ENCODE assay signal across 13 cellular contexts in genomic region chr14:103209054-103209453, GRCh38.
A peak's percentile ranks its signal among the peaks of the same experiment; 100 is the strongest.
DNase-seq lines count a peak whose midpoint lies in the region; TF ChIP-seq lines count a peak whose summit lies in the region.
"Had no signal": no experiment of that assay in that cellular context is flagged by ENCODE, and none has a peak within 500 bp of the region (broad histone marks: within the 10 kb centered on the region; RNA-seq: fewer than 3 reads in every experiment).

No MANE protein-coding gene starts in this region.

- H3K27me3 ChIP-seq in SK-N-SH (ENCODE audit: insufficient read depth), result no peaks in the 10 kb centered on the region
- peaks cover 0 to 3% (median 0%) of the 10 kb centered on the region in 3 donors for H3K27me3 ChIP-seq in skeletal muscle tissue (ENCODE audit: control insufficient read depth in 3 of 3, insufficient read depth in 3 of 3, low read length in 3 of 3)
- H3K27me3 ChIP-seq in CD8-positive, alpha-beta memory T cell (ENCODE audit: insufficient read depth, low read length, poor library complexity, severe bottlenecking), result no peaks in the 10 kb centered on the region

- intact Hi-C loops in Calu3 (cut with micrococcal nuclease; ENCODE audit: unreplicated experiment), result no loop called here
- intact Hi-C loops in OCI-LY7 (cut with micrococcal nuclease; ENCODE audit: unreplicated experiment), result no loop called here

- H3K27me3 Mint-ChIP-seq in Calu3 (ENCODE audit: unreplicated experiment), result no peaks in the 10 kb centered on the region
- peaks cover 34 to 47% of the 10 kb centered on the region in 2 donors for H3K27me3 Mint-ChIP-seq in CD8-positive, alpha-beta memory T cell

- peak; percentile 20 for DNase-seq in Calu3
- peak; percentile 46 for DNase-seq in SK-N-SH
- no peak for DNase-seq in foreskin fibroblast
- no peak for DNase-seq in stimulated activated CD4-positive, alpha-beta T cell treated with anti-CD3 and anti-CD28 coated beads, Interleukin-2, amount 100 ng/mL, for 48 hours
- no peak for DNase-seq in HEK293T (ENCODE audit: extremely low spot score)
- DNase-seq in CD8-positive, alpha-beta memory T cell, result no peak
- no peak for DNase-seq in OCI-LY7 (ENCODE audit: low spot score)
- DNase-seq: activated T-cell treated with anti-CD3 and anti-CD28 coated beads, Interleukin-2, amount 50 U/mL, for 24 hours; CD8-positive, alpha-beta T cell; effector CD8-positive, alpha-beta T cell; NCI-H2029 treated with DMSO at 0.1 percent for 48 hours; stimulated activated naive B cell treated with anti-CD40 and anti-IgM and Interleukin-4, amounts not matched to agents 10 μg/mL and 1 μg/mL and 100 μg/mL, for 72 hours had no signal

- CTCF ChIA-PET in Calu3 (lab: Charles Lee), result interaction anchor here (0.6 to 1.1 kb wide), 2 partner anchors 105 to 1166 kb away, joined by 3 to 4 read pairs; no protein-coding TSS in a partner anchor
- CTCF ChIA-PET in SK-N-SH (lab: Yijun Ruan, JAX), result interaction anchor here (1.5 to 2.9 kb wide), 3 partner anchors 84 to 105 kb away, joined by 4 to 21 read pairs (median 5); no protein-coding TSS in a partner anchor
- CTCF ChIA-PET in HEK293T (lab: Yijun Ruan, JAX), result no interaction called here
- CTCF ChIA-PET in CD8-positive, alpha-beta memory T cell (lab: Charles Lee), result no interaction called here
- CTCF ChIA-PET in OCI-LY7 (lab: Charles Lee; ENCODE audit: unreplicated experiment), result no interaction called here

- peaks cover 8% of the 10 kb centered on the region for H3F3A ChIP-seq in SK-N-SH (replicated peaks; ENCODE audit: insufficient read depth)

- H3K27ac ChIP-seq in SK-N-SH (ENCODE audit: low read depth in 2 of 2, low read length in 1 of 2) (no peak overlapping the region), skeletal muscle tissue (ENCODE audit: low read depth, low read length) (peak overlapping the region; percentile 8), OCI-LY7 (ENCODE audit: low read depth, low read length, poor library complexity, severe bottlenecking) (no peak overlapping the region)
- H3K27ac ChIP-seq in CD8-positive, alpha-beta memory T cell (ENCODE audit: low read depth, low read length), result no peak overlapping the region

- no peaks in the 10 kb centered on the region for H3K36me3 ChIP-seq in SK-N-SH (replicated peaks in 1 of 2; ENCODE audit: control insufficient read depth in 1 of 2, insufficient read depth in 2 of 2, low read length in 1 of 2)
- no peaks in the 10 kb centered on the region for H3K36me3 ChIP-seq in skeletal muscle tissue (ENCODE audit: control insufficient read depth in 3 of 3, insufficient read depth in 3 of 3, low read length in 3 of 3)
- H3K36me3 ChIP-seq in CD8-positive, alpha-beta memory T cell (ENCODE audit: insufficient read depth, low read length), result no peaks in the 10 kb centered on the region
- no peaks in the 10 kb centered on the region for H3K36me3 ChIP-seq in OCI-LY7 (ENCODE audit: insufficient read depth, low read length)

- no peak for TF ChIP-seq RAD21 in SK-N-SH (IDR thresholded peaks at IDR 0.05; ENCODE audit: low read length)

- H3K9me2 ChIP-seq in SK-N-SH (no peaks in the 10 kb centered on the region), OCI-LY7 (ENCODE audit: insufficient read depth, low read length) (no peaks in the 10 kb centered on the region)

- H3K4me1 Mint-ChIP-seq in Calu3 (ENCODE audit: low read depth, unreplicated experiment), result peaks cover 22% of the 10 kb centered on the region
- H3K4me1 Mint-ChIP-seq in CD8-positive, alpha-beta memory T cell, result peaks cover 0 to 4% (median 0%) of the 10 kb centered on the region in 3 donors
- H3K4me1 Mint-ChIP-seq: stimulated activated naive B cell treated with anti-CD40 and anti-IgM and Interleukin-4, amounts not matched to agents 10 μg/mL and 1 μg/mL and 100 μg/mL, for 72 hours had no signal

- no TSS peak for BruUV-seq in Calu3 (replicated peaks; lab: Mats Ljungman, UMichigan)
- BruUV-seq in OCI-LY7 (replicated peaks; lab: Mats Ljungman, UMichigan), result no TSS peak

- H3K4me3 Mint-ChIP-seq in Calu3 (ENCODE audit: low read depth, unreplicated experiment), result peak overlapping the region; percentile 61
- no peak overlapping the region for H3K4me3 Mint-ChIP-seq in CD8-positive, alpha-beta memory T cell
- H3K4me3 Mint-ChIP-seq: activated T-cell treated with anti-CD3 and anti-CD28 coated beads, Interleukin-2, amount 50 U/mL, for 24 hours; CD8-positive, alpha-beta T cell; stimulated activated naive B cell treated with anti-CD40 and anti-IgM and Interleukin-4, amounts not matched to agents 10 μg/mL and 1 μg/mL and 100 μg/mL, for 72 hours had no signal

- H3K9ac ChIP-seq in SK-N-SH (no peak overlapping the region), skeletal muscle tissue (ENCODE audit: low read depth in 1 of 3, low read length in 3 of 3) (no peak overlapping the region)

- 48% methylated on average over 3 of the region's 4 CpGs for WGBS in SK-N-SH (ENCODE audit: low lambda C conversion rate)

- peaks cover 4% of the 10 kb centered on the region for H3K9me3 Mint-ChIP-seq in Calu3 (ENCODE audit: low read depth, unreplicated experiment)
- peaks cover 2 to 19% (median 14%) of the 10 kb centered on the region in 5 donors for H3K9me3 Mint-ChIP-seq in CD8-positive, alpha-beta memory T cell

- no peaks in the 10 kb centered on the region for H4K20me1 ChIP-seq in SK-N-SH (ENCODE audit: insufficient read depth)
- no peaks in the 10 kb centered on the region for H4K20me1 ChIP-seq in OCI-LY7 (ENCODE audit: insufficient read depth, low read length)

- no peak overlapping the region for H3K4me3 ChIP-seq in SK-N-SH (ENCODE audit: low read depth in 2 of 2, low read length in 1 of 2)
- peak overlapping the region; percentile 48 to 62 for H3K4me3 ChIP-seq in foreskin fibroblast (ENCODE audit: low read depth in 1 of 2, low read length in 2 of 2)
- H3K4me3 ChIP-seq in skeletal muscle tissue (ENCODE audit: low read length in 3 of 3), result peak overlapping the region in 1 of 3 donors; percentile 51
- H3K4me3 ChIP-seq in CD8-positive, alpha-beta memory T cell (ENCODE audit: low read length), result no peak overlapping the region
- H3K4me3 ChIP-seq in OCI-LY7 (ENCODE audit: low read depth, low read length, poor library complexity, severe bottlenecking), result no peak overlapping the region

- H3K36me3 Mint-ChIP-seq in Calu3 (ENCODE audit: insufficient read depth, unreplicated experiment), result peaks cover 18% of the 10 kb centered on the region
- H3K36me3 Mint-ChIP-seq in CD8-positive, alpha-beta memory T cell, result peaks cover 0 to 2% (median 0%) of the 10 kb centered on the region in 3 donors

- H3K9me3 ChIP-seq in SK-N-SH (no peaks in the 10 kb centered on the region), skeletal muscle tissue (ENCODE audit: control insufficient read depth in 3 of 3, low read length in 3 of 3) (peaks cover 0 to 4% (median 0%) of the 10 kb centered on the region in 3 donors), OCI-LY7 (ENCODE audit: low read length) (peaks cover 11% of the 10 kb centered on the region; the same call in 1 of the 2 replicates)
- H3K9me3 ChIP-seq in CD8-positive, alpha-beta memory T cell (ENCODE audit: low read length), result peaks cover 11% of the 10 kb centered on the region

- POLR2A ChIA-PET in SK-N-SH (lab: Yijun Ruan, JAX) (no interaction called here), HEK293T (lab: Yijun Ruan, JAX) (no interaction called here), OCI-LY7 (lab: Charles Lee) (interaction anchor here (1.0 kb wide), 1 partner anchor 26 kb away, joined by 3 read pairs; no protein-coding TSS in a partner anchor)
- POLR2A ChIA-PET in CD8-positive, alpha-beta memory T cell (lab: Charles Lee), result no interaction called here

- TF ChIP-seq CTCF in Calu3 (IDR thresholded peaks at IDR 0.05; ENCODE audit: unreplicated experiment) (no peak), SK-N-SH (IDR thresholded peaks at IDR 0.05) (no peak), foreskin fibroblast (IDR thresholded peaks at IDR 0.05; ENCODE audit: low read depth, low read length) (no peak), OCI-LY7 (conservative IDR thresholded peaks at IDR 0.05; ENCODE audit: low read length) (no peak)

- no peaks in the 10 kb centered on the region for H3K79me2 ChIP-seq in SK-N-SH (ENCODE audit: insufficient read depth)
- no peaks in the 10 kb centered on the region for H3K79me2 ChIP-seq in OCI-LY7 (ENCODE audit: insufficient read depth, low read depth, low read length)

- TF ChIP-seq EP300 in SK-N-SH (IDR thresholded peaks at IDR 0.05; ENCODE audit: borderline replicate concordance in 1 of 2, low read depth in 1 of 2, low read length in 1 of 2), result no peak

- no peak overlapping the region for H3K27ac Mint-ChIP-seq in Calu3 (ENCODE audit: unreplicated experiment)
- H3K27ac Mint-ChIP-seq in CD8-positive, alpha-beta memory T cell, result no peak overlapping the region
- H3K27ac Mint-ChIP-seq: activated T-cell treated with anti-CD3 and anti-CD28 coated beads, Interleukin-2, amount 50 U/mL, for 24 hours; CD8-positive, alpha-beta T cell; stimulated activated naive B cell treated with anti-CD40 and anti-IgM and Interleukin-4, amounts not matched to agents 10 μg/mL and 1 μg/mL and 100 μg/mL, for 72 hours had no signal

- H3K4me2 ChIP-seq in SK-N-SH, result no peak overlapping the region
- no peak overlapping the region for H3K4me2 ChIP-seq in OCI-LY7 (ENCODE audit: low read length)

- H3K4me1 ChIP-seq in SK-N-SH (ENCODE audit: control insufficient read depth in 1 of 2, insufficient read depth in 2 of 2, low read depth in 1 of 2, low read length in 1 of 2) (peaks cover 0 to 2% of the 10 kb centered on the region in 2 experiments; a peak in 1 of 4 replicates), skeletal muscle tissue (ENCODE audit: control insufficient read depth in 3 of 3, insufficient read depth in 3 of 3, low read length in 3 of 3) (peaks cover 6 to 11% (median 8%) of the 10 kb centered on the region in 3 donors), OCI-LY7 (ENCODE audit: insufficient read depth, low read length, poor library complexity, severe bottlenecking) (no peaks in the 10 kb centered on the region)
- no peaks in the 10 kb centered on the region for H3K4me1 ChIP-seq in CD8-positive, alpha-beta memory T cell (ENCODE audit: insufficient read depth, low read length)

- H2AFZ ChIP-seq in SK-N-SH (ENCODE audit: low read depth) (no peak overlapping the region), OCI-LY7 (ENCODE audit: low read length) (no peak overlapping the region)

TF ChIP-seq in SK-N-SH, 30 proteins besides CTCF, POLR2A, EP300 and RAD21 (continues in another document):
- TF ChIP-seq TAF1 (IDR thresholded peaks at IDR 0.05; ENCODE audit: borderline replicate concordance, low read depth, low read length), result no peak
- TF ChIP-seq TEAD4 (IDR thresholded peaks at IDR 0.05; ENCODE audit: borderline replicate concordance, insufficient read depth), result no peak
- no peak for TF ChIP-seq SIN3A (IDR thresholded peaks at IDR 0.05; ENCODE audit: borderline replicate concordance, low read depth, low read length)
- TF ChIP-seq RXRA (IDR thresholded peaks at IDR 0.05; ENCODE audit: borderline replicate concordance, low read depth), result no peak

TF ChIP-seq in HEK293T, 16 proteins besides CTCF, POLR2A, EP300 and RAD21 (continues in another document):
- no peak for TF ChIP-seq ZNF384 (IDR thresholded peaks at IDR 0.05)
- no peak for TF ChIP-seq FOXM1 (IDR thresholded peaks at IDR 0.05; ENCODE audit: borderline replicate concordance)
- TF ChIP-seq FOXK2 (IDR thresholded peaks at IDR 0.05), result no peak
- TF ChIP-seq SUZ12 (IDR thresholded peaks at IDR 0.05), result no peak
- TF ChIP-seq TARDBP (IDR thresholded peaks at IDR 0.05), result no peak
- TF ChIP-seq CTBP1 (IDR thresholded peaks at IDR 0.05; ENCODE audit: borderline replicate concordance), result no peak
- no peak for TF ChIP-seq ELF4 (IDR thresholded peaks at IDR 0.05)

Comparison
In these comparisons a context has a peak if more than half of its experiments do, and no peak if none do; other contexts are left out.
1. DNase-seq: peak in Calu3 (single experiment) and SK-N-SH (single experiment); none in foreskin fibroblast (0 of 2), stimulated activated CD4-positive, alpha-beta T cell treated with anti-CD3 and anti-CD28 coated beads, Interleukin-2, amount 100 ng/mL, for 48 hours (0 of 2), HEK293T (single experiment), CD8-positive, alpha-beta memory T cell (0 of 5) and OCI-LY7 (single experiment).
2. H3K4me3 ChIP-seq: peak in foreskin fibroblast (2 of 2); none in SK-N-SH (0 of 2), CD8-positive, alpha-beta memory T cell (single experiment) and OCI-LY7 (single experiment).
3. CTCF ChIA-PET loops: an anchor here in Calu3 (0.6 to 1.1 kb wide) and SK-N-SH (1.5 to 2.9 kb wide); none called in HEK293T, CD8-positive, alpha-beta memory T cell and OCI-LY7.